ENCODE assay signal across 20 cellular contexts in the genomic region with DNA sequence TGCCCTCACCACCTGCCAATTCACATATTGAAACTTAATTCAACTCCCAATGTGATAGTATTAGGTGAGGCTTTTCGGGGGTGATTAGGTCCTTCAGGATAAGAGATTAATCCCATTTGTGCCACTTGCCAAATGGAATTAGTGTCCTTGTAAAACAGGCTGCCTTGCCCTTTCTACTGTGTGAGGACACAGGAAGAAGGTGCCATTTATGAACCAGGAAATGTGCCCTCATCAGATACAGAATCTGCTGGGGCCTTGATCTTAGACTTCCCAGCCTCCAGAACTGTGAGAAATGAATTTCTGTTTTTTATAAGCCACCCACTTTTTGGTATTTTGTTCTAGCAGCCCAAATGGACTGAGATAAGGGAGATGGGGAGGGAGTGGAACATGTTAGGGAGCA. TPM values are rescaled to one million over a fixed set of nuclear protein-coding genes. Genes with fewer than 3 reads are reported as not detected.
DNase-seq lines count a peak whose midpoint lies in the region; ATAC-seq, FAIRE-seq and TF ChIP-seq lines count a peak whose summit lies in the region.
"Had no signal": no experiment of that assay in that cellular context is flagged by ENCODE, and none has a peak within 500 bp of the region (broad histone marks: within the 10 kb centered on the region; RNA-seq: fewer than 3 reads in every experiment).

No MANE protein-coding gene starts in this region.

- TF ChIP-seq POLR2A in K562 (conservative IDR thresholded peaks at IDR 0.05) (no peak), spleen (IDR thresholded peaks at IDR 0.05) (no peak)

- H3K79me2 ChIP-seq in PC-9 (ENCODE audit: low read depth), result no peaks in the 10 kb centered on the region
- no peaks in the 10 kb centered on the region for H3K79me2 ChIP-seq in K562 (ENCODE audit: control insufficient read depth, insufficient read depth, low read length)

- FAIRE-seq in K562 (lab: Jason Lieb, UNC), result no peak
- FAIRE-seq: H54, HTR-8/SVneo had no signal

- CTCF ChIA-PET in PC-9 (lab: Charles Lee), result no interaction called here
- CTCF ChIA-PET in K562 (lab: Yijun Ruan, JAX; ENCODE audit: low intra/inter-chr PET ratio), result no interaction called here
- CTCF ChIA-PET in activated CD4-positive, alpha-beta T cell treated with anti-CD3 and anti-CD28 coated beads for 36 hours (lab: Charles Lee), result interaction anchor here (1.6 kb wide), 1 partner anchor 644 kb away, joined by 5 read pairs; no protein-coding TSS in a partner anchor

- no peaks in the 10 kb centered on the region for H3F3A ChIP-seq in PC-9 (ENCODE audit: insufficient read depth, low read depth)

- no peak for TF ChIP-seq RAD21 in K562 (CRISPR knock-in tag; conservative IDR thresholded peaks at IDR 0.05 in 1 of 2, IDR thresholded peaks at IDR 0.05 in 1 of 2)

- H2AFZ ChIP-seq in PC-9 (peak overlapping the region; percentile 37; the same call in 1 of the 2 replicates), K562 (ENCODE audit: low read depth, low read length) (peak overlapping the region; percentile 23)

- H3K4me1 ChIP-seq in PC-9 (replicated peaks; ENCODE audit: insufficient read depth), result no peaks in the 10 kb centered on the region; the same call in 1 of the 2 replicates
- H3K4me1 ChIP-seq in K562 (replicated peaks in 1 of 2; ENCODE audit: control insufficient read depth in 2 of 2, insufficient read depth in 2 of 2, low read length in 2 of 2), result peaks cover 0 to 11% of the 10 kb centered on the region in 2 experiments; a peak in 2 of 5 replicates
- peaks cover 0 to 14% (median 9%) of the 10 kb centered on the region in 6 donors for H3K4me1 ChIP-seq in spleen

- POLR2A ChIA-PET in PC-9 (lab: Charles Lee; ENCODE audit: unreplicated experiment) (no interaction called here), K562 (lab: Yijun Ruan, JAX) (interaction anchor here (1.2 kb wide), 1 partner anchor 17 kb away, joined by 7 read pairs; no protein-coding TSS in a partner anchor)
- POLR2A ChIA-PET in activated CD4-positive, alpha-beta T cell treated with anti-CD3 and anti-CD28 coated beads for 36 hours (lab: Charles Lee), result no interaction called here

- in situ Hi-C loops in K562 (cut with MboI), result loop anchor here (5.0 kb wide), 1 partner anchor 226 kb away; a partner anchor contains a TSS

- peaks cover 5% of the 10 kb centered on the region for H3K27me3 Mint-ChIP-seq in activated CD4-positive, alpha-beta T cell treated with anti-CD3 and anti-CD28 coated beads for 36 hours

- H3K27me3 ChIP-seq in PC-9 (ENCODE audit: insufficient read depth, low read depth) (no peaks in the 10 kb centered on the region), K562 (ENCODE audit: control insufficient read depth in 2 of 2, insufficient read depth in 2 of 2, low read length in 2 of 2) (no peaks in the 10 kb centered on the region), spleen (replicated peaks in 1 of 7) (peaks cover 0 to 4% (median 0%) of the 10 kb centered on the region in 7 donors)
- H3K27me3 ChIP-seq: BLaER1 treated with 17β-estradiol and CSF1 and Interleukin-3, amounts not matched to agents 10 nM and 100 nM had no signal

- TF ChIP-seq CTCF in PC-9 (conservative IDR thresholded peaks at IDR 0.05) (no peak), K562 (IDR thresholded peaks at IDR 0.05 in 2 of 3, conservative IDR thresholded peaks at IDR 0.05 in 1 of 3; ENCODE audit: insufficient read depth in 2 of 3, low read depth in 1 of 3, low read length in 3 of 3) (no peak), spleen (IDR thresholded peaks at IDR 0.05 in 8 of 11, conservative IDR thresholded peaks at IDR 0.05 in 3 of 11) (no peak)

- H3K4me2 ChIP-seq in PC-9 (no peak overlapping the region), K562 (ENCODE audit: insufficient read depth, low read length) (no peak overlapping the region)
- H3K4me2 ChIP-seq: BLaER1 treated with 17β-estradiol and CSF1 and Interleukin-3, amounts not matched to agents 10 nM and 100 nM had no signal

- no peaks in the 10 kb centered on the region for H3K9me3 Mint-ChIP-seq in activated CD4-positive, alpha-beta T cell treated with anti-CD3 and anti-CD28 coated beads for 36 hours (ENCODE audit: low read depth)
- H3K9me3 Mint-ChIP-seq: CD4-positive, alpha-beta memory T cell had no signal

- H3K4me3 Mint-ChIP-seq in activated CD4-positive, alpha-beta T cell treated with anti-CD3 and anti-CD28 coated beads for 36 hours, result no peak overlapping the region
- H3K4me3 Mint-ChIP-seq: CD4-positive, alpha-beta memory T cell had no signal

- no peak overlapping the region for H3K9ac ChIP-seq in K562 (ENCODE audit: insufficient read depth in 1 of 2, low read depth in 2 of 2, low read length in 2 of 2)
- H3K9ac ChIP-seq: BLaER1 treated with 17β-estradiol and CSF1 and Interleukin-3, amounts not matched to agents 10 nM and 100 nM had no signal

- no peaks in the 10 kb centered on the region for H3K36me3 Mint-ChIP-seq in activated CD4-positive, alpha-beta T cell treated with anti-CD3 and anti-CD28 coated beads for 36 hours (ENCODE audit: low read depth)
- H3K36me3 Mint-ChIP-seq: CD4-positive, alpha-beta memory T cell had no signal

- no peak for ATAC-seq in K562
- ATAC-seq in activated CD4-positive, alpha-beta T cell treated with anti-CD3 and anti-CD28 coated beads for 36 hours, result no peak

- WGBS in K562 (ENCODE audit: insufficient coverage, low coverage, missing lambda C conversion rate), result 28% methylated on average over 1 of the region's 1 CpG
- WGBS in spleen, 5 donors, result 53 to 87% (median 74%) methylated on average over 1 of the region's 1 CpG

- intact Hi-C loops in PC-9 (cut with micrococcal nuclease; ENCODE audit: unreplicated experiment) (no loop called here), K562 (cut with micrococcal nuclease) (no loop called here), spleen (cut with DNase I; ENCODE audit: low total_unique reads) (loop anchor here (5.0 kb wide), 1 partner anchor 651 kb away; no protein-coding TSS in a partner anchor)
- intact Hi-C loops in activated CD4-positive, alpha-beta T cell treated with anti-CD3 and anti-CD28 coated beads for 36 hours (cut with DNase I, micrococcal nuclease), result no loop called here

- H3K36me3 ChIP-seq in PC-9 (ENCODE audit: low read depth) (no peaks in the 10 kb centered on the region), K562 (ENCODE audit: control insufficient read depth, insufficient read depth, low read length) (no peaks in the 10 kb centered on the region), spleen (no peaks in the 10 kb centered on the region)
- H3K36me3 ChIP-seq: BLaER1 treated with 17β-estradiol and CSF1 and Interleukin-3, amounts not matched to agents 10 nM and 100 nM had no signal

- H3K27ac ChIP-seq in PC-9 (no peak overlapping the region), K562 (ENCODE audit: extremely low read depth, low read depth, low read length) (no peak overlapping the region), spleen (peak overlapping the region in 6 of 8 donors; percentile 27 to 60 (median 32))
- H3K27ac ChIP-seq: BLaER1 treated with 17β-estradiol and CSF1 and Interleukin-3, amounts not matched to agents 10 nM and 100 nM had no signal

- H3K9me3 ChIP-seq in PC-9 (ENCODE audit: insufficient read depth, low read depth) (no peaks in the 10 kb centered on the region), K562 (replicated peaks; ENCODE audit: control insufficient read depth, insufficient read depth, low read depth, low read length) (no peaks in the 10 kb centered on the region; the same call in 1 of the 2 replicates), spleen (no peaks in the 10 kb centered on the region)
- H3K9me3 ChIP-seq: BLaER1 treated with 17β-estradiol and CSF1 and Interleukin-3, amounts not matched to agents 10 nM and 100 nM; Caco-2 had no signal

- no peaks in the 10 kb centered on the region for H3K9me2 ChIP-seq in PC-9 (ENCODE audit: insufficient read depth)

- no peaks in the 10 kb centered on the region for H3K9me1 ChIP-seq in K562 (ENCODE audit: control insufficient read depth, insufficient read depth, low read length)

- no peak for TF ChIP-seq EP300 in K562 (IDR thresholded peaks at IDR 0.05; ENCODE audit: low read length)

- H4K20me1 ChIP-seq in PC-9 (ENCODE audit: insufficient read depth), result no peaks in the 10 kb centered on the region
- no peaks in the 10 kb centered on the region for H4K20me1 ChIP-seq in K562 (replicated peaks; ENCODE audit: control insufficient read depth, insufficient read depth, low read length)
- H4K20me1 ChIP-seq: BLaER1 treated with 17β-estradiol and CSF1 and Interleukin-3, amounts not matched to agents 10 nM and 100 nM had no signal

- H3K4me3 ChIP-seq in PC-9, result no peak overlapping the region
- no peak overlapping the region for H3K4me3 ChIP-seq in K562
- H3K4me3 ChIP-seq in spleen, result no peak overlapping the region
- H3K4me3 ChIP-seq: BLaER1 treated with 17β-estradiol and CSF1 and Interleukin-3, amounts not matched to agents 10 nM and 100 nM had no signal

- H3K4me1 Mint-ChIP-seq in activated CD4-positive, alpha-beta T cell treated with anti-CD3 and anti-CD28 coated beads for 36 hours, result peaks cover 11% of the 10 kb centered on the region

- H3K27ac Mint-ChIP-seq in activated CD4-positive, alpha-beta T cell treated with anti-CD3 and anti-CD28 coated beads for 36 hours, result no peak overlapping the region

- DNase-seq in NCI-H524 (lab: John Stamatoyannopoulos, UW), result peak; percentile 24 to 84
- DNase-seq in NCI-H524 treated with DMSO at 0.1 percent for 48 hours (lab: John Stamatoyannopoulos, UW), result no peak
- DNase-seq in PC-9, result no peak
- no peak for DNase-seq in K562 (ENCODE audit: extremely low read depth in 1 of 4, low spot score in 3 of 4)
- no peak for DNase-seq in spleen
- no peak for DNase-seq in medulla oblongata (ENCODE audit: extremely low spot score)
- DNase-seq in activated CD4-positive, alpha-beta T cell treated with anti-CD3 and anti-CD28 coated beads for 36 hours, result no peak
- DNase-seq in NCI-H510A treated with DMSO at 0.1 percent for 48 hours (lab: John Stamatoyannopoulos, UW), result no peak
- DNase-seq: 8988T; Caco-2; CD4-positive, alpha-beta memory T cell; EL; GF-D8; IMR-90; NCI-H1417; NCI-H1694 treated with DMSO at 0.1 percent for 48 hours; Right ventricle myocardium superior had no signal

- BruUV-seq in PC-9 (replicated peaks; lab: Mats Ljungman, UMichigan) (no TSS peak), K562 (replicated peaks; lab: Mats Ljungman, UMichigan) (no TSS peak)

RNA-seq across cellular contexts. Expression of a gene that starts 39.1 kb away (rescaled TPM):
- total RNA-seq in PC-9 (2021) (13.2 and 15.7 TPM in 2 replicates), K562 (2014; rRNA removed) (7.6 and 9.0 TPM in 2 replicates), K562 (2014; rRNA removed; fragmentation: Illumina TruSeq; extraction: Trizol) (20.4 and 23.1 TPM in 2 replicates), K562 (2015; rRNA removed; fragmentation: Illumina TruSeq; extraction: Trizol) (16.1 and 16.6 TPM in 2 replicates), K562 (2021) (18.3 and 18.9 TPM in 2 replicates), spleen (10 to 100 TPM; 14.3 to 28.1 (median 19.4) TPM)
- 8.5 and 34.7 TPM in 2 replicates for total RNA-seq in K562 (2011; cell fraction: chromatin; rRNA removed; ENCODE audit: low replicate concordance)
- 3.8 and 4.7 TPM in 2 replicates for total RNA-seq in K562 (2011; cell fraction: nucleolus; rRNA removed)
- total RNA-seq in K562 (2011; cell fraction: nucleoplasm; rRNA removed), result 8.9 and 12.0 TPM in 2 replicates
- polyA plus RNA-seq in K562 (2011; rRNA removed) (8.1 and 12.4 TPM in 2 replicates), K562 (2014; fragmentation: Illumina TruSeq; extraction: Trizol) (11.7 and 13.7 TPM in 2 replicates), K562 (2014; fragmentation: Nextera tagmentation; extraction: Ambion mirVana) (1 to 10 TPM; 6.3 to 6.5 TPM), K562 (2014; rRNA removed) (6.3 and 6.7 TPM in 2 replicates), spleen (1 to 10 TPM; 6.3 to 8.6 (median 6.6) TPM)
- polyA plus RNA-seq in K562 (2011; cell fraction: cytosol; rRNA removed), result 2.2 and 3.9 TPM in 2 replicates
- 7.1 and 8.6 TPM in 2 replicates for polyA plus RNA-seq in K562 (2011; cell fraction: nucleus; rRNA removed)
- polyA plus RNA-seq in K562 (2012), result 11.3 and 12.1 TPM in 2 replicates
- polyA minus RNA-seq in K562 (2011; rRNA and poly(A)+ RNA removed), result 41.7 and 42.8 TPM in 2 replicates
- 17.7 and 20.5 TPM in 2 replicates for polyA minus RNA-seq in K562 (2011; cell fraction: cytosol; rRNA and poly(A)+ RNA removed)
- polyA minus RNA-seq in K562 (2011; cell fraction: nucleus; rRNA and poly(A)+ RNA removed), result 8.1 and 12.4 TPM in 2 replicates
- total RNA-seq in activated CD4-positive, alpha-beta T cell treated with anti-CD3 and anti-CD28 coated beads for 36 hours, result 10 to 100 TPM; 14.6 to 18.3 TPM

RNA-seq across cellular contexts. Expression of a gene that starts 44.6 kb away (rescaled TPM):
- total RNA-seq in PC-9 (2021), result 4.1 and 7.3 TPM in 2 replicates
- 114 and 187 TPM in 2 replicates for total RNA-seq in K562 (2011; cell fraction: chromatin; rRNA removed; ENCODE audit: low replicate concordance)
- total RNA-seq in K562 (2011; cell fraction: nucleolus; rRNA removed), result 100 and 116 TPM in 2 replicates
- total RNA-seq in K562 (2011; cell fraction: nucleoplasm; rRNA removed), result 130 and 133 TPM in 2 replicates
- total RNA-seq in K562 (2014; rRNA removed), result 17.8 and 21.7 TPM in 2 replicates
- total RNA-seq in K562 (2014; rRNA removed; fragmentation: Illumina TruSeq; extraction: Trizol), result 54.0 and 54.2 TPM in 2 replicates
- 41.2 and 43.3 TPM in 2 replicates for total RNA-seq in K562 (2015; rRNA removed; fragmentation: Illumina TruSeq; extraction: Trizol)
- total RNA-seq in K562 (2021), result 31.1 and 31.6 TPM in 2 replicates
- polyA plus RNA-seq in K562 (2011; rRNA removed), result 41.3 and 44.7 TPM in 2 replicates
- polyA plus RNA-seq in K562 (2011; cell fraction: cytosol; rRNA removed), result 12.5 and 26.8 TPM in 2 replicates
- polyA plus RNA-seq in K562 (2011; cell fraction: nucleus; rRNA removed), result 25.7 and 36.5 TPM in 2 replicates
- polyA plus RNA-seq in K562 (2012), result 17.5 and 23.2 TPM in 2 replicates
- 19.2 and 23.7 TPM in 2 replicates for polyA plus RNA-seq in K562 (2014; fragmentation: Illumina TruSeq; extraction: Trizol)
- 1 to 10 TPM in 1 of 2 experiments, under 1 TPM in 1; 0.87 to 1.9 TPM for polyA plus RNA-seq in K562 (2014; fragmentation: Nextera tagmentation; extraction: Ambion mirVana)
- polyA plus RNA-seq in K562 (2014; rRNA removed), result 14.6 and 18.6 TPM in 2 replicates
- polyA minus RNA-seq in K562 (2011; rRNA and poly(A)+ RNA removed), result 150 and 168 TPM in 2 replicates
- polyA minus RNA-seq in K562 (2011; cell fraction: cytosol; rRNA and poly(A)+ RNA removed), result 41.7 and 43.8 TPM in 2 replicates
- polyA minus RNA-seq in K562 (2011; cell fraction: nucleus; rRNA and poly(A)+ RNA removed), result 35.1 and 70.3 TPM in 2 replicates
- total RNA-seq in spleen, result 1 to 10 TPM; 2.5 to 7.3 (median 5.4) TPM
- under 1 TPM; 0.13 to 0.99 (median 0.18) TPM for polyA plus RNA-seq in spleen
- total RNA-seq in activated CD4-positive, alpha-beta T cell treated with anti-CD3 and anti-CD28 coated beads for 36 hours, result 1 to 10 TPM; 2.0 to 2.9 TPM
- polyA plus RNA-seq: CD4-positive, alpha-beta memory T cell had no signal

Comparison
In these comparisons a context has a peak if more than half of its experiments do, and no peak if none do; other contexts are left out.
1. DNase-seq: peak in NCI-H524 (2 of 2); none in NCI-H524 treated with DMSO at 0.1 percent for 48 hours (single experiment), PC-9 (0 of 2), K562 (0 of 4), spleen (single experiment), medulla oblongata (single experiment), activated CD4-positive, alpha-beta T cell treated with anti-CD3 and anti-CD28 coated beads for 36 hours (single experiment) and NCI-H510A treated with DMSO at 0.1 percent for 48 hours (single experiment).
2. H3K27ac ChIP-seq: peak in spleen (6 of 8); none in PC-9 (single experiment) and K562 (single experiment).